In genomic region chr6:84967389-84967788, GRCh38 we compare ENCODE assay signal across 8 cellular contexts.
DNase-seq lines count a peak whose midpoint lies in the region; ATAC-seq and TF ChIP-seq lines count a peak whose summit lies in the region.

No MANE protein-coding gene starts in this region.

- CTCF ChIA-PET in MCF 10A (lab: Yijun Ruan, JAX) = interaction anchor here (0.6 to 3.7 kb wide), 8 partner anchors 13 to 1078 kb away, joined by 3 to 15 read pairs (median 4); no protein-coding TSS in a partner anchor

- no peaks in the 10 kb centered on the region for H3K4me1 ChIP-seq in breast epithelium

- peaks cover 28 to 43% of the 10 kb centered on the region in 2 donors for H3K9me3 ChIP-seq in breast epithelium

- peak; percentile 64 for TF ChIP-seq CTCF in MCF 10A (IDR thresholded peaks at IDR 0.05; ENCODE audit: unreplicated experiment)
- no peak for TF ChIP-seq CTCF in breast epithelium (IDR thresholded peaks at IDR 0.05)
- peak; percentile 79 for TF ChIP-seq CTCF in epithelial cell of proximal tubule (conservative IDR thresholded peaks at IDR 0.05; ENCODE audit: low read depth, low read length)
- peak; percentile 76 for TF ChIP-seq CTCF in type B pancreatic cell (conservative IDR thresholded peaks at IDR 0.05)

- no TSS peak for BruUV-seq in MCF 10A (replicated peaks; lab: Mats Ljungman, UMichigan)

- H3K4me3 Mint-ChIP-seq in MCF 10A (ENCODE audit: unreplicated experiment) = no peak overlapping the region
- no peak overlapping the region for H3K4me3 Mint-ChIP-seq in type B pancreatic cell

- DNase-seq in MCF 10A (ENCODE audit: unreplicated experiment) (peak; percentile 67), breast epithelium (ENCODE audit: low spot score in 2 of 2) (no peak), NCI-H69 (lab: John Stamatoyannopoulos, UW) (peak; percentile 74), epithelial cell of proximal tubule (ENCODE audit: low read depth) (no peak), type B pancreatic cell (ENCODE audit: extremely low spot score, unreplicated experiment) (no peak), epidermal melanocyte (ENCODE audit: insufficient read length, low spot score) (no peak)

- TF ChIP-seq POLR2A in breast epithelium (IDR thresholded peaks at IDR 0.05) (no peak), GM18505 (IDR thresholded peaks at IDR 0.05; ENCODE audit: borderline replicate concordance, extremely low read depth, insufficient read depth, insufficient read length) (no peak)

- H3K27ac Mint-ChIP-seq in MCF 10A (ENCODE audit: low read depth, unreplicated experiment) = peak overlapping the region; percentile 75
- H3K27ac Mint-ChIP-seq in type B pancreatic cell = no peak overlapping the region

- ATAC-seq in GM18505 (IDR thresholded peaks at IDR 0.05; ENCODE audit: unreplicated experiment) (no peak), GM21381 (IDR thresholded peaks at IDR 0.05; ENCODE audit: unreplicated experiment) (no peak)

- H3K27me3 ChIP-seq in breast epithelium = no peaks in the 10 kb centered on the region

- H3K36me3 Mint-ChIP-seq in MCF 10A (ENCODE audit: insufficient read depth, unreplicated experiment) (no peaks in the 10 kb centered on the region), type B pancreatic cell (no peaks in the 10 kb centered on the region)

- H3K27me3 Mint-ChIP-seq in MCF 10A (ENCODE audit: insufficient read depth, unreplicated experiment) = no peaks in the 10 kb centered on the region
- no peaks in the 10 kb centered on the region for H3K27me3 Mint-ChIP-seq in type B pancreatic cell

- POLR2A ChIA-PET in MCF 10A (lab: Yijun Ruan, JAX) = interaction anchor here (1.0 kb wide), 1 partner anchor 539 kb away, joined by 3 read pairs; no protein-coding TSS in a partner anchor

- H3K9me3 Mint-ChIP-seq in MCF 10A (ENCODE audit: unreplicated experiment) (no peaks in the 10 kb centered on the region), type B pancreatic cell (peaks cover 5% of the 10 kb centered on the region)

- intact Hi-C loops in MCF 10A (cut with micrococcal nuclease) = loop anchor here (1.0 to 10.0 kb wide), 7 partner anchors 239 to 725 kb away; no protein-coding TSS in a partner anchor
- intact Hi-C loops in breast epithelium (cut with DNase I; ENCODE audit: low total_unique reads) = no loop called here

- H3K27ac ChIP-seq in breast epithelium = no peak overlapping the region

- H3K4me1 Mint-ChIP-seq in MCF 10A (ENCODE audit: insufficient read depth, unreplicated experiment) = peaks cover 19% of the 10 kb centered on the region
- no peaks in the 10 kb centered on the region for H3K4me1 Mint-ChIP-seq in type B pancreatic cell (ENCODE audit: unreplicated experiment)

- H3K4me3 ChIP-seq in breast epithelium (no peak overlapping the region), epithelial cell of proximal tubule (ENCODE audit: low read depth, low read length) (no peak overlapping the region)

- no peaks in the 10 kb centered on the region for H3K36me3 ChIP-seq in breast epithelium

Comparison
In these comparisons a context has a peak if more than half of its experiments do, and no peak if none do; other contexts are left out.
1. DNase-seq: peak in MCF 10A (single experiment) and NCI-H69 (single experiment); none in breast epithelium (0 of 2), epithelial cell of proximal tubule (single experiment), type B pancreatic cell (single experiment) and epidermal melanocyte (single experiment).
2. CTCF ChIP-seq: peak in MCF 10A (single experiment), epithelial cell of proximal tubule (single experiment) and type B pancreatic cell (single experiment); none in breast epithelium (0 of 3).